ENCODE assay signal across 1 cellular context in genomic region chr16:87583453-87584131, GRCh38.
A peak's percentile ranks its signal among the peaks of the same experiment; 100 is the strongest.
TF ChIP-seq lines count a peak whose summit lies in the region.

No MANE protein-coding gene starts in this region.

TF ChIP-seq in WTC11, 78 proteins besides CTCF, POLR2A, EP300 and RAD21:
- TF ChIP-seq ZNF423 (CRISPR knock-in tag; IDR thresholded peaks at IDR 0.05) (peak; percentile 84), CDX4 (CRISPR knock-in tag; IDR thresholded peaks at IDR 0.05; ENCODE audit: borderline replicate concordance) (no peak)
